In the genomic region with DNA sequence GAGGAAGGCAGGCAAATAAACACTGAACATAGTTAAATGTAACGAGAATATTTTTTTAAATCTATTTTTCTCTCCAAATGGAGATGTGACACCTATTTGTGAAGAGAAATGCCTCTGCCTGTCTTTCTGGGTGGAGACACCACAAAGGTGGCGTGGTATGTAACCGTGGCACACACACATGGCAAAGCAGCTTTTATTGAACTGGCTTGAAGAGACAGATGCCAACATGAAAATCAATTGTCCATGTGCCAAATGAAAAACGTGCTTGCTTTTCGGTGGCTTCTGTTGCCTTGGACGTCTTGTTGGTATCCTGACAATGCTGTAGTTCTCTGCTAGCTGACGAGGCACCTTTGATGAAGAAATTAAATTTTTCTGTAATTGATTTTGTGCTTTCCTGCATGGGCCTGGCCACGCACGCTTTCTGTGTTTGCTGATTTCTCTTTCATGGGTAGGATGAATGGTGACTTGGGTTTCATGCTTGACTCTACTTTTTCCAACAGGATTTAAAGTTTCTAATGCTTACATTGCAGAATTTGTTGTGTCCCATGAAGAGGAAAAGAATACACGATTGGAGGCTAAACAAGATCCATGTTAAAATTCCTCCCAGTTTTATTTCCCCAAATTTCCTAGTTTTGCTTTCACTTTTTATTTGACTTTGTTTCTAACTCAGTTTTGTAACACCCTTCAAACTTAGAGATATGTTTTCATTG, we compare ENCODE assay signal across 19 cellular contexts.
DNase-seq lines count a peak whose midpoint lies in the region; ATAC-seq, FAIRE-seq and TF ChIP-seq lines count a peak whose summit lies in the region.
"Had no signal": no experiment of that assay in that cellular context is flagged by ENCODE, and none has a peak within 500 bp of the region (broad histone marks: within the 10 kb centered on the region; RNA-seq: fewer than 3 reads in every experiment).

No MANE protein-coding gene starts in this region.

- no peaks in the 10 kb centered on the region for H3K9me3 Mint-ChIP-seq in activated T-helper 17 cell treated with anti-CD3 and anti-CD28 coated beads, Interleukin-2, amount 50 U/mL, for 72 hours
- H3K9me3 Mint-ChIP-seq in osteocyte (ENCODE audit: unreplicated experiment) (no peaks in the 10 kb centered on the region), HFFc6 (no peaks in the 10 kb centered on the region)
- no peaks in the 10 kb centered on the region for H3K9me3 Mint-ChIP-seq in activated CD8-positive, alpha-beta memory T cell treated with anti-CD3 and anti-CD28 coated beads, Interleukin-2, amount 10 ng/mL, durations not matched to agents 7 days and 5 days (ENCODE audit: low read depth)
- H3K9me3 Mint-ChIP-seq: CD4-positive, alpha-beta T cell had no signal

- peaks cover 0 to 2% of the 10 kb centered on the region in 2 donors for H3K36me3 ChIP-seq in aorta (ENCODE audit: control insufficient read depth in 1 of 2, insufficient read depth in 2 of 2, low read length in 1 of 2)

- no peak overlapping the region for H3K4me3 Mint-ChIP-seq in activated T-helper 17 cell treated with anti-CD3 and anti-CD28 coated beads, Interleukin-2, amount 50 U/mL, for 72 hours
- H3K4me3 Mint-ChIP-seq in osteocyte (ENCODE audit: unreplicated experiment) (no peak overlapping the region), HFFc6 (no peak overlapping the region)
- H3K4me3 Mint-ChIP-seq in activated CD8-positive, alpha-beta memory T cell treated with anti-CD3 and anti-CD28 coated beads, Interleukin-2, amount 10 ng/mL, durations not matched to agents 7 days and 5 days: no peak overlapping the region
- H3K4me3 Mint-ChIP-seq: B cell; CD4-positive, alpha-beta T cell had no signal

- peak; percentile 53 for DNase-seq in G401 (ENCODE audit: low spot score)
- no peak for DNase-seq in osteocyte (ENCODE audit: extremely low spot score, unreplicated experiment)
- DNase-seq in HFFc6: no peak
- no peak for DNase-seq in aorta
- no peak for DNase-seq in MV-4-11 (lab: John Stamatoyannopoulos, UW)
- DNase-seq in activated CD8-positive, alpha-beta memory T cell treated with anti-CD3 and anti-CD28 coated beads, Interleukin-2, amount 10 ng/mL, durations not matched to agents 7 days and 5 days: no peak
- DNase-seq: CD4-positive, alpha-beta T cell; GOT3; NCI-H1092 treated with DMSO at 0.1 percent for 48 hours; NCI-H187; NCI-H510A; NCI-H82 had no signal

- intact Hi-C loops in aorta (cut with DNase I): no loop called here

- TF ChIP-seq CTCF in osteocyte (IDR thresholded peaks at IDR 0.05) (no peak), HFFc6 (IDR thresholded peaks at IDR 0.05) (no peak)

- H3K27ac Mint-ChIP-seq in activated T-helper 17 cell treated with anti-CD3 and anti-CD28 coated beads, Interleukin-2, amount 50 U/mL, for 72 hours: peak overlapping the region; percentile 1
- H3K27ac Mint-ChIP-seq in osteocyte (ENCODE audit: unreplicated experiment): peak overlapping the region; percentile 23
- H3K27ac Mint-ChIP-seq in HFFc6: no peak overlapping the region
- H3K27ac Mint-ChIP-seq in activated CD8-positive, alpha-beta memory T cell treated with anti-CD3 and anti-CD28 coated beads, Interleukin-2, amount 10 ng/mL, durations not matched to agents 7 days and 5 days: no peak overlapping the region
- H3K27ac Mint-ChIP-seq: CD4-positive, alpha-beta T cell had no signal

- WGBS in aorta, 2 donors: 68 to 71% methylated on average over 10 of the region's 10 CpGs

- in situ Hi-C loops in G401 (cut with HindIII; ENCODE audit: low sequenced_read_pairs): no loop called here

- H3K27me3 Mint-ChIP-seq in activated T-helper 17 cell treated with anti-CD3 and anti-CD28 coated beads, Interleukin-2, amount 50 U/mL, for 72 hours: no peaks in the 10 kb centered on the region
- H3K27me3 Mint-ChIP-seq in osteocyte (ENCODE audit: unreplicated experiment): no peaks in the 10 kb centered on the region
- no peaks in the 10 kb centered on the region; the same call in 1 of the 2 replicates for H3K27me3 Mint-ChIP-seq in HFFc6 (ENCODE audit: insufficient read depth)
- H3K27me3 Mint-ChIP-seq in activated CD8-positive, alpha-beta memory T cell treated with anti-CD3 and anti-CD28 coated beads, Interleukin-2, amount 10 ng/mL, durations not matched to agents 7 days and 5 days: no peaks in the 10 kb centered on the region
- H3K27me3 Mint-ChIP-seq: B cell; CD4-positive, alpha-beta T cell had no signal

- no peaks in the 10 kb centered on the region for H3K9me3 ChIP-seq in aorta (ENCODE audit: control insufficient read depth, low read length)

- ATAC-seq in activated T-helper 17 cell treated with anti-CD3 and anti-CD28 coated beads, Interleukin-2, amount 50 U/mL, for 72 hours (replicated peaks): no peak
- ATAC-seq in aorta (ENCODE audit: low FRiP score): no peak
- ATAC-seq in activated CD8-positive, alpha-beta memory T cell treated with anti-CD3 and anti-CD28 coated beads, Interleukin-2, amount 10 ng/mL, durations not matched to agents 7 days and 5 days: no peak
- ATAC-seq: Panc1, Right ventricle myocardium inferior had no signal

- no peak overlapping the region for H3K4me3 ChIP-seq in aorta (ENCODE audit: low read length in 2 of 2)

- FAIRE-seq in islet of Langerhans (lab: Jason Lieb, UNC): peak; percentile 27
- FAIRE-seq: HTR-8/SVneo had no signal

- H3K36me3 Mint-ChIP-seq in activated T-helper 17 cell treated with anti-CD3 and anti-CD28 coated beads, Interleukin-2, amount 50 U/mL, for 72 hours (ENCODE audit: low read depth): peaks cover 5% of the 10 kb centered on the region
- H3K36me3 Mint-ChIP-seq in osteocyte (ENCODE audit: unreplicated experiment): peaks cover 14% of the 10 kb centered on the region
- H3K36me3 Mint-ChIP-seq in HFFc6 (ENCODE audit: low read depth): no peaks in the 10 kb centered on the region
- H3K36me3 Mint-ChIP-seq in activated CD8-positive, alpha-beta memory T cell treated with anti-CD3 and anti-CD28 coated beads, Interleukin-2, amount 10 ng/mL, durations not matched to agents 7 days and 5 days: no peaks in the 10 kb centered on the region

- CTCF ChIA-PET in activated CD8-positive, alpha-beta memory T cell treated with anti-CD3 and anti-CD28 coated beads, Interleukin-2, amount 10 ng/mL, durations not matched to agents 7 days and 5 days (lab: Charles Lee): interaction anchor here (1.1 kb wide), 1 partner anchor 16 kb away, joined by 3 read pairs; no protein-coding TSS in a partner anchor

- H3K4me1 ChIP-seq in aorta (ENCODE audit: control insufficient read depth in 1 of 2, insufficient read depth in 2 of 2, low read length in 2 of 2): no peaks in the 10 kb centered on the region

- H3K27ac ChIP-seq in aorta (ENCODE audit: low read depth in 1 of 2, low read length in 2 of 2): no peak overlapping the region
- H3K27ac ChIP-seq: KMS-11 had no signal

- peaks cover 4% of the 10 kb centered on the region for H3K4me1 Mint-ChIP-seq in activated T-helper 17 cell treated with anti-CD3 and anti-CD28 coated beads, Interleukin-2, amount 50 U/mL, for 72 hours
- H3K4me1 Mint-ChIP-seq in osteocyte (ENCODE audit: unreplicated experiment) (peaks cover 6% of the 10 kb centered on the region), HFFc6 (ENCODE audit: low read depth) (no peaks in the 10 kb centered on the region)
- H3K4me1 Mint-ChIP-seq in activated CD8-positive, alpha-beta memory T cell treated with anti-CD3 and anti-CD28 coated beads, Interleukin-2, amount 10 ng/mL, durations not matched to agents 7 days and 5 days: peaks cover 17% of the 10 kb centered on the region

- H3K27me3 ChIP-seq in aorta (ENCODE audit: control insufficient read depth in 1 of 2, insufficient read depth in 2 of 2, low read length in 1 of 2): no peaks in the 10 kb centered on the region

Comparison
In these comparisons a context has a peak if more than half of its experiments do, and no peak if none do; other contexts are left out.
1. H3K27ac Mint-ChIP-seq: peak in activated T-helper 17 cell treated with anti-CD3 and anti-CD28 coated beads, Interleukin-2, amount 50 U/mL, for 72 hours (single experiment) and osteocyte (single experiment); none in HFFc6 (single experiment) and activated CD8-positive, alpha-beta memory T cell treated with anti-CD3 and anti-CD28 coated beads, Interleukin-2, amount 10 ng/mL, durations not matched to agents 7 days and 5 days (single experiment).